Comparison of ENCODE assay signal across 25 cellular contexts in the genomic region with DNA sequence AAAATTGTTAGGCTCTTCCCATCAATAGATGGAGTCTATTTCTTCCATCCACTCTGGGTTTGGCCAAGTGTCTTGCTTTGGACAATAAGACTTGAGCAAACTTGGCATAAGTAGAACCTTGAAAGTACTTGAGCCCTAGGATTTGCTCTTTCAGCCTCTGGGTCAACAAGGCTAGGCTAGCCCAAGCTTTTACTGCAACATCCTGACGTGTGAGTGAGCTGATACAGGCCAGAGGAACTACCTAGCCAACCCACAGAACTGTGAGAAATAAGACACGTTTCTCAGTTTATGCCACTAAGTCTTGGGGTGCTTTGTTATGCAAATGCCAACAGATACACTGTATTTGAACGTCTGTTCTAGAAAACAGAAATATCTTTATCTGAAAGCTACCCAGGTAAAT.
"Had no signal": no experiment of that assay in that cellular context is flagged by ENCODE, and none has a peak within 500 bp of the region (broad histone marks: within the 10 kb centered on the region; RNA-seq: fewer than 3 reads in every experiment).

No MANE protein-coding gene starts in this region.

- ATAC-seq: natural killer cell; psoas muscle; right cardiac atrium; right lobe of liver; stimulated activated effector memory CD8-positive, alpha-beta T cell treated with anti-CD3 and anti-CD28 coated beads, Interleukin-12 subunit alpha, Interleukin-12 subunit beta, amount 100 ng/mL, for 72 hours; stimulated activated naive B cell treated with anti-CD40 and anti-IgM and Interleukin-4, amounts not matched to agents 10 μg/mL and 1 μg/mL and 100 μg/mL, for 72 hours had no signal

- H3K27me3 ChIP-seq: neural progenitor cell, ovary, right lobe of liver, sigmoid colon, stomach, thyroid gland, tibial nerve, upper lobe of left lung, uterus had no signal

- H3K4me3 ChIP-seq: neural progenitor cell, ovary, psoas muscle, right lobe of liver, sigmoid colon, stomach, thoracic aorta, thyroid gland, tibial nerve, upper lobe of left lung, uterus had no signal

- H2AFZ ChIP-seq: neural progenitor cell, parathyroid adenoma had no signal

- H3K4me1 ChIP-seq: parathyroid adenoma, psoas muscle, right lobe of liver, sigmoid colon, stomach, tibial nerve, upper lobe of left lung, uterus had no signal

- H3K79me2 ChIP-seq: parathyroid adenoma had no signal

- H3K36me3 ChIP-seq: ovary, right lobe of liver, sigmoid colon, stomach, thoracic aorta, thyroid gland, tibial nerve, upper lobe of left lung, uterus had no signal

- FAIRE-seq: small intestine had no signal

- H3K9me3 ChIP-seq: ovary, psoas muscle, right lobe of liver, sigmoid colon, stomach, thoracic aorta, thyroid gland, tibial nerve, upper lobe of left lung, uterus had no signal

- H3K27ac ChIP-seq: neural progenitor cell, ovary, parathyroid adenoma, psoas muscle, right lobe of liver, sigmoid colon, stomach, thoracic aorta, tibial nerve, upper lobe of left lung, uterus had no signal

- H3K4me2 ChIP-seq: neural progenitor cell had no signal

- H3K9ac ChIP-seq: neural progenitor cell, parathyroid adenoma had no signal

- DNase-seq: natural killer cell; occipital lobe; ovary; posterior cingulate gyrus; psoas muscle; right cardiac atrium; right lobe of liver; sigmoid colon; small intestine; stimulated activated CD4-positive, alpha-beta T cell treated with anti-CD3 and anti-CD28 coated beads, Interleukin-15, amount 100 ng/mL, for 24 hours; stimulated activated CD4-positive, alpha-beta T cell treated with anti-CD3 and anti-CD28 coated beads, Interleukin-2, amount 100 ng/mL, for 24 hours; stimulated activated CD4-positive, alpha-beta T cell treated with anti-CD3 and anti-CD28 coated beads, Interleukin-2, amount 100 ng/mL, for 48 hours; stimulated activated CD4-positive, alpha-beta T cell treated with anti-CD3 and anti-CD28 coated beads, Interleukin-4, amount 100 ng/mL, for 24 hours; stimulated activated naive B cell treated with anti-CD40 and anti-IgM and Interleukin-4, amounts not matched to agents 10 μg/mL and 1 μg/mL and 100 μg/mL, for 72 hours; stimulated activated naive CD4-positive, alpha-beta T cell treated with Interleukin-2 at 50 U/mL for 16 hours; stomach; thyroid gland; trophoblast cell; uterus had no signal
